16 cellular contexts compared by ENCODE assay signal in genomic region chr15:59186501-59186900, GRCh38. TPM values are rescaled to one million over a fixed set of nuclear protein-coding genes. Genes with fewer than 3 reads are reported as not detected.
DNase-seq lines count a peak whose midpoint lies in the region; ATAC-seq and TF ChIP-seq lines count a peak whose summit lies in the region.
"Had no signal": no experiment of that assay in that cellular context is flagged by ENCODE, and none has a peak within 500 bp of the region (broad histone marks: within the 10 kb centered on the region; RNA-seq: fewer than 3 reads in every experiment).

No MANE protein-coding gene starts in this region.

- peaks cover 7% of the 10 kb centered on the region for H3K9me3 ChIP-seq in IMR-90 (ENCODE audit: control insufficient read depth, insufficient read depth, low read length)

- H4K20me1 ChIP-seq in IMR-90 (ENCODE audit: insufficient read depth, low read length): peaks cover under 1% of the 10 kb centered on the region

- peaks cover 8% of the 10 kb centered on the region; the same call in 1 of the 2 replicates for H3K9me1 ChIP-seq in IMR-90 (ENCODE audit: insufficient read depth, low read length)

- no peak overlapping the region; the same call in 1 of the 2 replicates for H3K4ac ChIP-seq in IMR-90 (ENCODE audit: low read depth, low read length)

- POLR2A ChIA-PET in IMR-90 (lab: Charles Lee; ENCODE audit: unreplicated experiment): no interaction called here

- in situ Hi-C loops in IMR-90 (cut with MboI; ENCODE audit: low sequenced_read_pairs): no loop called here

- H3K27ac ChIP-seq in IMR-90 (ENCODE audit: insufficient read depth, low read length): no peak overlapping the region
- H3K27ac ChIP-seq: C4-2B, HL-60 had no signal

- H3K4me3 ChIP-seq in AG10803 (ENCODE audit: low read length) (no peak overlapping the region), IMR-90 (ENCODE audit: insufficient read depth, low read depth, low read length) (no peak overlapping the region), choroid plexus epithelial cell (ENCODE audit: low read depth, low read length) (no peak overlapping the region), foreskin fibroblast (ENCODE audit: low read depth in 1 of 2, low read length in 2 of 2) (no peak overlapping the region)

- no peak overlapping the region for H3K56ac ChIP-seq in IMR-90 (ENCODE audit: extremely low read depth, insufficient read depth, low read length)

- no peak overlapping the region for H2AK5ac ChIP-seq in IMR-90 (ENCODE audit: low read depth, low read length)

- CTCF ChIA-PET in IMR-90 (lab: Yijun Ruan, JAX): no interaction called here

- peaks cover 9% of the 10 kb centered on the region; the same call in 1 of the 2 replicates for H3K36me3 ChIP-seq in IMR-90 (ENCODE audit: control insufficient read depth, insufficient read depth, low read length)

- no peak overlapping the region for H3K4me2 ChIP-seq in IMR-90 (ENCODE audit: low read depth, low read length)

- intact Hi-C loops in IMR-90 (cut with micrococcal nuclease): no loop called here

- TF ChIP-seq POLR2A in IMR-90 (IDR thresholded peaks at IDR 0.05; ENCODE audit: low read depth, low read length): no peak

- no peak for TF ChIP-seq RAD21 in IMR-90 (IDR thresholded peaks at IDR 0.05; ENCODE audit: low read length)

- dilution Hi-C loops in IMR-90 (cut with HindIII; ENCODE audit: low sequenced_read_pairs, unreplicated experiment): no loop called here

- H3K14ac ChIP-seq in IMR-90 (replicated peaks; ENCODE audit: low read depth, low read length): no peak overlapping the region

- H2BK20ac ChIP-seq in IMR-90 (ENCODE audit: low read depth, low read length): no peak overlapping the region

- no peak overlapping the region for H2BK120ac ChIP-seq in IMR-90 (ENCODE audit: low read depth, low read length)

- H3K79me1 ChIP-seq in IMR-90 (ENCODE audit: low read depth in 1 of 2, low read length in 2 of 2): peaks cover 8 to 27% of the 10 kb centered on the region in 2 experiments; a peak in 3 of 4 replicates

- 100% methylated on average over 3 of the region's 4 CpGs; no CpG with 5 or more reads in 1 of the 2 experiments for WGBS in IMR-90 (ENCODE audit: extremely low coverage in 2 of 2, insufficient read length in 1 of 2), 2 experiments

- no peak overlapping the region for H4K91ac ChIP-seq in IMR-90 (ENCODE audit: insufficient read depth, low read depth, low read length)

- ATAC-seq in IMR-90 (ENCODE audit: low read depth): peak; percentile 60
- ATAC-seq in HG02623 (IDR thresholded peaks at IDR 0.05; ENCODE audit: unreplicated experiment): no peak
- no peak for ATAC-seq in GM21423 (IDR thresholded peaks at IDR 0.05; ENCODE audit: unreplicated experiment)
- ATAC-seq: Panc1, Right ventricle myocardium inferior had no signal

- no peaks in the 10 kb centered on the region for H3K27me3 ChIP-seq in IMR-90 (ENCODE audit: control insufficient read depth, insufficient read depth, low read length)

- no peak overlapping the region for H2BK15ac ChIP-seq in IMR-90 (ENCODE audit: low read depth, low read length)

- H2BK5ac ChIP-seq in IMR-90 (ENCODE audit: low read depth, low read length, poor library complexity, severe bottlenecking): peak overlapping the region; percentile 35

- H3K4me1 ChIP-seq in IMR-90 (ENCODE audit: control insufficient read depth, insufficient read depth, low read length): peaks cover 3% of the 10 kb centered on the region; the same call in 1 of the 2 replicates

- peak; percentile 37 for DNase-seq in AG10803 (ENCODE audit: low read depth)
- DNase-seq in IMR-90: peak; percentile 91
- peak; percentile 81 for DNase-seq in choroid plexus epithelial cell (ENCODE audit: low read depth)
- peak; percentile 74 to 83 for DNase-seq in foreskin fibroblast
- DNase-seq in 8988T: no peak
- DNase-seq in T1000 (lab: John Stamatoyannopoulos, UW): no peak
- DNase-seq: COR-L47, NCI-H1436 treated with DMSO at 0.1 percent for 48 hours, NCI-H2081 treated with DMSO at 0.1 percent for 48 hours, NCI-H510A had no signal

- no peak overlapping the region for H3K18ac ChIP-seq in IMR-90 (ENCODE audit: low read depth, low read length)

- no peak for TF ChIP-seq CTCF in AG10803 (conservative IDR thresholded peaks at IDR 0.05; ENCODE audit: low read length)
- no peak for TF ChIP-seq CTCF in IMR-90 (conservative IDR thresholded peaks at IDR 0.05; ENCODE audit: low read depth, low read length)
- TF ChIP-seq CTCF in choroid plexus epithelial cell (conservative IDR thresholded peaks at IDR 0.05; ENCODE audit: low read depth, low read length): no peak
- no peak for TF ChIP-seq CTCF in foreskin fibroblast (IDR thresholded peaks at IDR 0.05; ENCODE audit: low read depth, low read length)

- no peak overlapping the region for H3K23ac ChIP-seq in IMR-90 (ENCODE audit: low read depth, low read length)

- H2AFZ ChIP-seq in IMR-90 (replicated peaks; ENCODE audit: low read length, poor library complexity): no peak overlapping the region

- H4K5ac ChIP-seq in IMR-90 (ENCODE audit: low read depth, low read length): no peak overlapping the region

- no peak overlapping the region for H3K9ac ChIP-seq in IMR-90 (ENCODE audit: low read depth, low read length)

- no TSS peak for BruUV-seq in IMR-90 (replicated peaks; lab: Mats Ljungman, UMichigan)

- H4K8ac ChIP-seq in IMR-90 (ENCODE audit: low read depth in 2 of 2, low read length in 2 of 2): no peak overlapping the region

- H2AK9ac ChIP-seq in IMR-90 (replicated peaks; ENCODE audit: low read depth, low read length, poor library complexity): no peak overlapping the region

TF ChIP-seq in IMR-90, 13 proteins besides CTCF, POLR2A, EP300 and RAD21:
- TF ChIP-seq MAFK (IDR thresholded peaks at IDR 0.05; ENCODE audit: low read depth, low read length): no peak
- TF ChIP-seq CEBPB (IDR thresholded peaks at IDR 0.05; ENCODE audit: low read depth, low read length): peak; percentile 95
- TF ChIP-seq FOS (IDR thresholded peaks at IDR 0.05; ENCODE audit: low read depth, low read length): peak; percentile 42; the same call in 1 of the 2 replicates

RNA-seq across cellular contexts. Expression of gene LDHAL6B, which starts 20.1 kb away (rescaled TPM):
- not detected in 2 replicates for total RNA-seq in IMR-90 (2012; rRNA removed)
- polyA plus RNA-seq in IMR-90 (2012; rRNA removed): not detected in 2 replicates
- not detected in 2 replicates for polyA plus RNA-seq in IMR-90 (2012; cell fraction: cytosol; rRNA removed)
- not detected in 2 replicates for polyA plus RNA-seq in IMR-90 (2012; cell fraction: nucleus; rRNA removed; ENCODE audit: low replicate concordance)
- total RNA-seq: Right ventricle myocardium inferior had no signal

Comparison
In these comparisons a context has a peak if more than half of its experiments do, and no peak if none do; other contexts are left out.
1. DNase-seq: peak in AG10803 (single experiment), IMR-90 (single experiment), choroid plexus epithelial cell (single experiment) and foreskin fibroblast (2 of 2); none in 8988T (single experiment) and T1000 (single experiment).